22 cellular contexts compared by ENCODE assay signal in genomic region chr1:193062698-193063463, GRCh38. TPM values are rescaled to one million over a fixed set of nuclear protein-coding genes. Genes with fewer than 3 reads are reported as not detected.
A peak's percentile ranks its signal among the peaks of the same experiment; 100 is the strongest.
DNase-seq lines count a peak whose midpoint lies in the region; ATAC-seq, FAIRE-seq and TF ChIP-seq lines count a peak whose summit lies in the region.
"Had no signal": no experiment of that assay in that cellular context is flagged by ENCODE, and none has a peak within 500 bp of the region (broad histone marks: within the 10 kb centered on the region; RNA-seq: fewer than 3 reads in every experiment).

No MANE protein-coding gene starts in this region.

- H3K27me3 Mint-ChIP-seq in activated CD8-positive, alpha-beta memory T cell treated with anti-CD3 and anti-CD28 coated beads, Interleukin-2, amount 10 ng/mL, durations not matched to agents 7 days and 5 days: no peaks in the 10 kb centered on the region
- peaks cover 17% of the 10 kb centered on the region for H3K27me3 Mint-ChIP-seq in brain
- no peaks in the 10 kb centered on the region for H3K27me3 Mint-ChIP-seq in nephron progenitor cell (ENCODE audit: low read depth, poor library complexity)
- H3K27me3 Mint-ChIP-seq: type B pancreatic cell had no signal

- CTCF ChIA-PET in activated CD8-positive, alpha-beta memory T cell treated with anti-CD3 and anti-CD28 coated beads, Interleukin-2, amount 10 ng/mL, durations not matched to agents 7 days and 5 days (lab: Charles Lee): no interaction called here

- FAIRE-seq in H54 (lab: Jason Lieb, UNC): no peak
- FAIRE-seq: pancreas had no signal

- H3K4me1 Mint-ChIP-seq in activated CD8-positive, alpha-beta memory T cell treated with anti-CD3 and anti-CD28 coated beads, Interleukin-2, amount 10 ng/mL, durations not matched to agents 7 days and 5 days: peaks cover 53% of the 10 kb centered on the region
- H3K4me1 Mint-ChIP-seq in brain: peaks cover 78% of the 10 kb centered on the region
- peaks cover 26% of the 10 kb centered on the region for H3K4me1 Mint-ChIP-seq in nephron progenitor cell

- H3K4me3 Mint-ChIP-seq in activated CD8-positive, alpha-beta memory T cell treated with anti-CD3 and anti-CD28 coated beads, Interleukin-2, amount 10 ng/mL, durations not matched to agents 7 days and 5 days: no peak overlapping the region
- H3K4me3 Mint-ChIP-seq in brain (peak overlapping the region; percentile 21 to 75 (median 32)), nephron progenitor cell (peak overlapping the region; percentile 31)
- H3K4me3 Mint-ChIP-seq: GM23338, type B pancreatic cell had no signal

- H3K9me3 Mint-ChIP-seq in activated CD8-positive, alpha-beta memory T cell treated with anti-CD3 and anti-CD28 coated beads, Interleukin-2, amount 10 ng/mL, durations not matched to agents 7 days and 5 days (ENCODE audit: low read depth): peaks cover 2% of the 10 kb centered on the region
- H3K9me3 Mint-ChIP-seq in brain (peaks cover 0 to 12% (median 8%) of the 10 kb centered on the region in 5 experiments), nephron progenitor cell (peaks cover 13% of the 10 kb centered on the region)
- H3K9me3 Mint-ChIP-seq: GM23338, type B pancreatic cell had no signal

- peak overlapping the region; percentile 24 for H3K27ac Mint-ChIP-seq in activated CD8-positive, alpha-beta memory T cell treated with anti-CD3 and anti-CD28 coated beads, Interleukin-2, amount 10 ng/mL, durations not matched to agents 7 days and 5 days
- H3K27ac Mint-ChIP-seq in brain (peak overlapping the region in 1 of 5 experiments; percentile 30), nephron progenitor cell (no peak overlapping the region)
- H3K27ac Mint-ChIP-seq: GM23338, type B pancreatic cell had no signal

- ATAC-seq in activated CD8-positive, alpha-beta memory T cell treated with anti-CD3 and anti-CD28 coated beads, Interleukin-2, amount 10 ng/mL, durations not matched to agents 7 days and 5 days: no peak
- ATAC-seq in HG02642 (IDR thresholded peaks at IDR 0.05; ENCODE audit: poor library complexity, unreplicated experiment): no peak
- ATAC-seq: GM23338, heart right ventricle, pancreas had no signal

- no peak for DNase-seq in activated CD8-positive, alpha-beta memory T cell treated with anti-CD3 and anti-CD28 coated beads, Interleukin-2, amount 10 ng/mL, durations not matched to agents 7 days and 5 days
- no peak for DNase-seq in activated CD8-positive, alpha-beta memory T cell treated with anti-CD3 and anti-CD28 coated beads, Interleukin-2, amount 50 U/mL, for 48 hours
- DNase-seq in NCI-H226 (peak; percentile 7), nephron progenitor cell (no peak), H54 (ENCODE audit: insufficient read length, low spot score) (no peak)
- DNase-seq in stimulated activated naive CD4-positive, alpha-beta T cell treated with Interleukin-2 at 50 U/mL for 16 hours (lab: John Stamatoyannopoulos, UW): no peak
- DNase-seq: activated CD4-positive, alpha-beta T cell treated with anti-CD3 and anti-CD28 coated beads for 1 hour; activated T-cell treated with anti-CD3 and anti-CD28 coated beads for 4 hours; C1 segment of cervical spinal cord; caudate nucleus; heart right ventricle; NCI-H1092 treated with DMSO at 0.1 percent for 48 hours; NCI-H2081 treated with DMSO at 0.1 percent for 48 hours; NCI-H510A treated with DMSO at 0.1 percent for 48 hours; pancreas; sigmoid colon; stomach; T1000 had no signal

- peaks cover 19% of the 10 kb centered on the region for H3K36me3 Mint-ChIP-seq in activated CD8-positive, alpha-beta memory T cell treated with anti-CD3 and anti-CD28 coated beads, Interleukin-2, amount 10 ng/mL, durations not matched to agents 7 days and 5 days
- H3K36me3 Mint-ChIP-seq in brain (peaks cover 47% of the 10 kb centered on the region), nephron progenitor cell (ENCODE audit: low read depth) (peaks cover 46% of the 10 kb centered on the region)

- no peak for TF ChIP-seq POLR2A in H54 (IDR thresholded peaks at IDR 0.05; ENCODE audit: low read depth, low read length)

- TF ChIP-seq CTCF in brain (conservative IDR thresholded peaks at IDR 0.05) (no peak), nephron progenitor cell (IDR thresholded peaks at IDR 0.05) (no peak)

RNA-seq across cellular contexts. Expression of gene RO60, which starts 3.5 kb away (rescaled TPM):
- total RNA-seq in activated CD8-positive, alpha-beta memory T cell treated with anti-CD3 and anti-CD28 coated beads, Interleukin-2, amount 10 ng/mL, durations not matched to agents 7 days and 5 days: 10 to 100 TPM; 59.0 to 59.3 TPM
- polyA plus RNA-seq in brain (ENCODE audit: insufficient read depth, low read depth, low replicate concordance): 6.1 TPM

RNA-seq across cellular contexts. Expression of gene UCHL5, which starts 3.7 kb away (rescaled TPM):
- 10 to 100 TPM; 50.8 to 68.5 TPM for total RNA-seq in activated CD8-positive, alpha-beta memory T cell treated with anti-CD3 and anti-CD28 coated beads, Interleukin-2, amount 10 ng/mL, durations not matched to agents 7 days and 5 days
- polyA plus RNA-seq in brain (ENCODE audit: insufficient read depth, low read depth, low replicate concordance): 14.5 TPM

RNA-seq across cellular contexts. Expression of gene GLRX2, which starts 42.3 kb away (rescaled TPM):
- total RNA-seq in activated CD8-positive, alpha-beta memory T cell treated with anti-CD3 and anti-CD28 coated beads, Interleukin-2, amount 10 ng/mL, durations not matched to agents 7 days and 5 days: 10 to 100 TPM; 22.3 to 37.6 TPM
- 10.3 TPM for polyA plus RNA-seq in brain (ENCODE audit: insufficient read depth, low read depth, low replicate concordance)

RNA-seq across cellular contexts. Expression of gene CDC73, which starts 59.0 kb away (rescaled TPM):
- 10 to 100 TPM; 55.6 to 63.3 TPM for total RNA-seq in activated CD8-positive, alpha-beta memory T cell treated with anti-CD3 and anti-CD28 coated beads, Interleukin-2, amount 10 ng/mL, durations not matched to agents 7 days and 5 days
- 8.9 TPM for polyA plus RNA-seq in brain (ENCODE audit: insufficient read depth, low read depth, low replicate concordance)
